In genomic region chr4:118888666-118889312, GRCh38 we compare ENCODE assay signal across 8 cellular contexts. TPM values are rescaled to one million over a fixed set of nuclear protein-coding genes. Genes with fewer than 3 reads are reported as not detected.
DNase-seq lines count a peak whose midpoint lies in the region; TF ChIP-seq lines count a peak whose summit lies in the region.

TSS of gene SYNPO2 (plus strand) at chr4:118888854. CDS start at chr4:118889037, 183 bp downstream.

- peaks cover 4% of the 10 kb centered on the region for H3K4me1 ChIP-seq in ES-I3 (ENCODE audit: insufficient read depth, low read length)
- H3K4me1 ChIP-seq in HAP-1: peaks cover 17% of the 10 kb centered on the region
- H3K4me1 ChIP-seq in MM.1S (ENCODE audit: low read length): no peaks in the 10 kb centered on the region
- H3K4me1 ChIP-seq in skeletal muscle satellite cell (ENCODE audit: control insufficient read depth, insufficient read depth, low read length): peaks cover 6% of the 10 kb centered on the region

- peak within 1 kb of the TSS; percentile 63 for H3K4me2 ChIP-seq in MM.1S (ENCODE audit: low read depth, low read length)
- peak within 1 kb of the TSS; percentile 97 for H3K4me2 ChIP-seq in skeletal muscle satellite cell (ENCODE audit: low read length)

- H3K4me3 ChIP-seq in HAP-1 (peak within 1 kb of the TSS; percentile 25), MM.1S (ENCODE audit: low read length) (peak within 1 kb of the TSS; percentile 44), skeletal muscle satellite cell (ENCODE audit: low read length) (peak within 1 kb of the TSS; percentile 66)

- H3K4me3 Mint-ChIP-seq in T-helper 2 cell treated with Interferon-gamma antibody and Interleukin-4, amounts not matched to agents 5 μg/mL and 100 μg/mL, for 36 hours: peak within 1 kb of the TSS; percentile 83

- no peak for TF ChIP-seq CTCF in MM.1S (IDR thresholded peaks at IDR 0.05; ENCODE audit: low read length)

- H2AFZ ChIP-seq in MM.1S (ENCODE audit: low read length): peak within 1 kb of the TSS; percentile 55; the same call in 1 of the 2 replicates

- no peaks in the 10 kb centered on the region for H4K20me1 ChIP-seq in MM.1S (ENCODE audit: insufficient read depth, low read length)

- no peak within 1 kb of the TSS for H3K27ac Mint-ChIP-seq in T-helper 2 cell treated with Interferon-gamma antibody and Interleukin-4, amounts not matched to agents 5 μg/mL and 100 μg/mL, for 36 hours

- peak within 1 kb of the TSS; percentile 43 for H3K9ac ChIP-seq in ES-I3 (ENCODE audit: low read depth, low read length)
- no peak within 1 kb of the TSS; the same call in 1 of the 2 replicates for H3K9ac ChIP-seq in MM.1S (ENCODE audit: low read length)
- peak within 1 kb of the TSS; percentile 27 for H3K9ac ChIP-seq in skeletal muscle satellite cell (ENCODE audit: low read depth, low read length)

- no peaks in the 10 kb centered on the region for H3K79me2 ChIP-seq in MM.1S (ENCODE audit: low read length)

- H3K9me2 ChIP-seq in MM.1S (replicated peaks; ENCODE audit: insufficient read depth, low read length): no peaks in the 10 kb centered on the region

- DNase-seq in HAP-1 (ENCODE audit: low spot score in 2 of 2) (peak; percentile 81 to 83), MM.1S (peak; percentile 51), caudate nucleus (lab: John Stamatoyannopoulos, UW) (peak in 34 of 61 donors; percentile 2 to 66 (median 22)), iris pigment epithelial cell (ENCODE audit: low read depth) (peak; percentile 94), AML-193 (lab: John Stamatoyannopoulos, UW) (no peak)
- peak; percentile 31 for DNase-seq in T-helper 2 cell treated with Interferon-gamma antibody and Interleukin-4, amounts not matched to agents 5 μg/mL and 100 μg/mL, for 36 hours (ENCODE audit: low spot score)

- no peaks in the 10 kb centered on the region for H3K9me3 ChIP-seq in ES-I3 (ENCODE audit: control insufficient read depth, insufficient read depth, low read length)
- H3K9me3 ChIP-seq in HAP-1: no peaks in the 10 kb centered on the region
- H3K9me3 ChIP-seq in MM.1S (replicated peaks; ENCODE audit: insufficient read depth, low read length): no peaks in the 10 kb centered on the region
- H3K9me3 ChIP-seq in skeletal muscle satellite cell (replicated peaks; ENCODE audit: low read length): no peaks in the 10 kb centered on the region

- H3K27ac ChIP-seq in MM.1S (ENCODE audit: low read length): no peak within 1 kb of the TSS
- no peak within 1 kb of the TSS for H3K27ac ChIP-seq in caudate nucleus (ENCODE audit: low read depth, low read length)

- H3K27me3 ChIP-seq in HAP-1 (ENCODE audit: low read depth): no peaks in the 10 kb centered on the region
- no peaks in the 10 kb centered on the region for H3K27me3 ChIP-seq in MM.1S (replicated peaks; ENCODE audit: insufficient read depth, low read length)
- no peaks in the 10 kb centered on the region for H3K27me3 ChIP-seq in skeletal muscle satellite cell (ENCODE audit: control insufficient read depth, insufficient read depth, low read length)

- H3K27me3 Mint-ChIP-seq in T-helper 2 cell treated with Interferon-gamma antibody and Interleukin-4, amounts not matched to agents 5 μg/mL and 100 μg/mL, for 36 hours (ENCODE audit: low read depth): peaks cover 44% of the 10 kb centered on the region

- H3K36me3 ChIP-seq in ES-I3 (ENCODE audit: insufficient read depth, low read length) (no peaks in the 10 kb centered on the region), HAP-1 (replicated peaks) (no peaks in the 10 kb centered on the region), MM.1S (replicated peaks; ENCODE audit: insufficient read depth, low read length) (no peaks in the 10 kb centered on the region), skeletal muscle satellite cell (ENCODE audit: insufficient read depth, low read length) (no peaks in the 10 kb centered on the region)

- H3K9me3 Mint-ChIP-seq in T-helper 2 cell treated with Interferon-gamma antibody and Interleukin-4, amounts not matched to agents 5 μg/mL and 100 μg/mL, for 36 hours: no peaks in the 10 kb centered on the region

- H3K4me1 Mint-ChIP-seq in T-helper 2 cell treated with Interferon-gamma antibody and Interleukin-4, amounts not matched to agents 5 μg/mL and 100 μg/mL, for 36 hours (ENCODE audit: low read depth): peaks cover 13% of the 10 kb centered on the region

- no peaks in the 10 kb centered on the region for H3K36me3 Mint-ChIP-seq in T-helper 2 cell treated with Interferon-gamma antibody and Interleukin-4, amounts not matched to agents 5 μg/mL and 100 μg/mL, for 36 hours (ENCODE audit: low read depth)

- H3F3A ChIP-seq in MM.1S (ENCODE audit: insufficient read depth, low read length): no peaks in the 10 kb centered on the region

- in situ Hi-C loops in HAP-1 (cut with MboI; ENCODE audit: low sequenced_read_pairs): loop anchor here (25.0 kb wide), 1 partner anchor 126 kb away; no protein-coding TSS in a partner anchor

RNA-seq across cellular contexts. Expression of gene SYNPO2, which starts in this region (rescaled TPM):
- total RNA-seq in skeletal muscle satellite cell (2012; rRNA removed): 3.0 and 7.0 TPM in 2 replicates

Comparison
In these comparisons a context has a peak if more than half of its experiments do, and no peak if none do; other contexts are left out.
1. DNase-seq: peak in HAP-1 (2 of 2), MM.1S (single experiment), T-helper 2 cell treated with Interferon-gamma antibody and Interleukin-4, amounts not matched to agents 5 μg/mL and 100 μg/mL, for 36 hours (single experiment), caudate nucleus (34 of 61) and iris pigment epithelial cell (single experiment); none in AML-193 (0 of 2).
2. Peak in every context shown above with its lines, with median percentiles within 50 percentile points of each other: H3K4me3 ChIP-seq.